Comparison of ENCODE assay signal across 8 cellular contexts in the genomic region with DNA sequence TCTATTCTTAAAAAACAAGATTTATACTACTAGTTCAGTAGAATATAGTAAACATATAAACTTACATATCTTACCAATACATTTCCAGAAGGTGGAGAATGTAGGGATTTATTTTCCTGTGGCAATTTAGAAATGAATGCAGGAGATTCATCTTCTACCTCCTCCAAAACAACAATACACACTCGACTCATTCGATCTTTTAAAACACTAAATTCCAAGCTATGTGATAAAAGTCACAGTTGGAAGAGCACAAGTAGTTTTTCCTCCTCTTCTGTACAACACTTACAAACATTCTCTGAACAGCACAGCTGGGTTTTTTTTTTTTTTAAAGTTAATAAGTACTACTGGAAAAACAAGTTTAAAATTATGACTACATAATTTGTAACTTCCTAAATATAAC. TPM values are rescaled to one million over a fixed set of nuclear protein-coding genes. Genes with fewer than 3 reads are reported as not detected.
DNase-seq lines count a peak whose midpoint lies in the region; ATAC-seq and TF ChIP-seq lines count a peak whose summit lies in the region.

No MANE protein-coding gene starts in this region.

- ATAC-seq in HG02763 (IDR thresholded peaks at IDR 0.05; ENCODE audit: unreplicated experiment): no peak

- peak overlapping the region; percentile 84 for H3K4me2 ChIP-seq in BLaER1

- no peak for TF ChIP-seq CTCF in LNCaP clone FGC (IDR thresholded peaks at IDR 0.05; ENCODE audit: control insufficient read depth, extremely low read depth, insufficient read depth)
- TF ChIP-seq CTCF in chondrocyte (IDR thresholded peaks at IDR 0.05): no peak
- no peak for TF ChIP-seq CTCF in nephron (IDR thresholded peaks at IDR 0.05; ENCODE audit: unreplicated experiment in 3 of 3)

- H3K36me3 ChIP-seq in BLaER1: peaks cover 16% of the 10 kb centered on the region

- peaks cover 10% of the 10 kb centered on the region for H3K9me3 ChIP-seq in BLaER1

- no peaks in the 10 kb centered on the region for H3K27me3 Mint-ChIP-seq in chondrocyte (ENCODE audit: low read depth)
- H3K27me3 Mint-ChIP-seq in nephron (ENCODE audit: low read depth): no peaks in the 10 kb centered on the region

- H3K27ac Mint-ChIP-seq in chondrocyte (ENCODE audit: unreplicated experiment) (peak overlapping the region; percentile 98), nephron (peak overlapping the region; percentile 93 to 95 (median 94))

- peak overlapping the region; percentile 66 for H3K4me3 ChIP-seq in BLaER1
- peak overlapping the region; percentile 47 for H3K4me3 ChIP-seq in LNCaP clone FGC (ENCODE audit: low read depth, low read length)

- H3K9ac ChIP-seq in BLaER1: peak overlapping the region; percentile 76; the same call in 1 of the 2 replicates

- H3K9me3 Mint-ChIP-seq in chondrocyte (ENCODE audit: low read depth) (peaks cover 10% of the 10 kb centered on the region), nephron (peaks cover 7% of the 10 kb centered on the region)

- peak overlapping the region; percentile 76 for H3K4me3 Mint-ChIP-seq in chondrocyte (ENCODE audit: unreplicated experiment)
- peak overlapping the region; percentile 40 to 88 (median 81) for H3K4me3 Mint-ChIP-seq in nephron

- H3K4me1 Mint-ChIP-seq in chondrocyte (ENCODE audit: low read depth) (peaks cover 45% of the 10 kb centered on the region), nephron (peaks cover 44% of the 10 kb centered on the region)

- peaks cover 73% of the 10 kb centered on the region for H3K4me1 ChIP-seq in BLaER1

- no peak for DNase-seq in LNCaP clone FGC (ENCODE audit: low read depth)
- DNase-seq in chondrocyte (ENCODE audit: low spot score): no peak
- DNase-seq in NCI-H524 (lab: John Stamatoyannopoulos, UW): no peak
- no peak for DNase-seq in GDM1 (lab: John Stamatoyannopoulos, UW)
- no peak for DNase-seq in HuH-7.5 (ENCODE audit: low spot score)

- H3K27ac ChIP-seq in BLaER1: peak overlapping the region; percentile 75

- H3K27me3 ChIP-seq in BLaER1: no peaks in the 10 kb centered on the region

- H4K20me1 ChIP-seq in BLaER1: peaks cover 5% of the 10 kb centered on the region; the same call in 1 of the 2 replicates

- H3K36me3 Mint-ChIP-seq in chondrocyte (ENCODE audit: low read depth) (peaks cover 14% of the 10 kb centered on the region), nephron (ENCODE audit: low read depth) (peaks cover 15% of the 10 kb centered on the region)

RNA-seq across cellular contexts. Expression of a gene that starts 1.4 kb away (rescaled TPM):
- 92.5 to 124 TPM (median 104 TPM) in 3 replicates for total RNA-seq in chondrocyte
